Comparison of ENCODE assay signal across 10 cellular contexts in genomic region chr2:237482485-237482884, GRCh38. TPM values are rescaled to one million over a fixed set of nuclear protein-coding genes. Genes with fewer than 3 reads are reported as not detected.
DNase-seq lines count a peak whose midpoint lies in the region; ATAC-seq, FAIRE-seq and TF ChIP-seq lines count a peak whose summit lies in the region.
"Had no signal": no experiment of that assay in that cellular context is flagged by ENCODE, and none has a peak within 500 bp of the region (broad histone marks: within the 10 kb centered on the region; RNA-seq: fewer than 3 reads in every experiment).

No MANE protein-coding gene starts in this region.

- TF ChIP-seq POLR2A in gastroesophageal sphincter (IDR thresholded peaks at IDR 0.05) (no peak), prostate gland (IDR thresholded peaks at IDR 0.05) (peak; percentile 80), GM12891 (IDR thresholded peaks at IDR 0.05; ENCODE audit: low read depth, low read length) (no peak)

- no peaks in the 10 kb centered on the region for H3K36me3 Mint-ChIP-seq in activated T-cell treated with anti-CD3 and anti-CD28 coated beads, Interleukin-2, amount 50 U/mL, for 4 hours (ENCODE audit: insufficient read depth)
- H3K36me3 Mint-ChIP-seq: memory B cell had no signal

- H3K36me3 ChIP-seq in gastroesophageal sphincter = no peaks in the 10 kb centered on the region
- H3K36me3 ChIP-seq in prostate gland = no peaks in the 10 kb centered on the region

- DNase-seq in Caki2 (ENCODE audit: low read depth) (peak; percentile 54), NCI-H748 (lab: John Stamatoyannopoulos, UW; ENCODE audit: unreplicated experiment) (peak; percentile 73), prostate gland (ENCODE audit: low spot score) (peak; percentile 94), cortex of kidney (lab: John Stamatoyannopoulos, UW) (no peak), GM12891 (ENCODE audit: insufficient read length, low spot score) (no peak)
- no peak for DNase-seq in effector CD8-positive, alpha-beta T cell (lab: John Stamatoyannopoulos, UW)
- DNase-seq in activated T-cell treated with anti-CD3 and anti-CD28 coated beads, Interleukin-2, amount 50 U/mL, for 4 hours = no peak

- no peak overlapping the region for H3K4me3 Mint-ChIP-seq in activated T-cell treated with anti-CD3 and anti-CD28 coated beads, Interleukin-2, amount 50 U/mL, for 4 hours
- H3K4me3 Mint-ChIP-seq: memory B cell had no signal

- FAIRE-seq in GM12891 (lab: Jason Lieb, UNC) = no peak
- FAIRE-seq: G401.6 had no signal

- no peaks in the 10 kb centered on the region for H3K4me1 Mint-ChIP-seq in activated T-cell treated with anti-CD3 and anti-CD28 coated beads, Interleukin-2, amount 50 U/mL, for 4 hours (ENCODE audit: low read depth)
- H3K4me1 Mint-ChIP-seq: memory B cell had no signal

- H3K27me3 Mint-ChIP-seq in activated T-cell treated with anti-CD3 and anti-CD28 coated beads, Interleukin-2, amount 50 U/mL, for 4 hours (ENCODE audit: low read depth) = peaks cover 42% of the 10 kb centered on the region

- H3K4me1 ChIP-seq in gastroesophageal sphincter (peaks cover 0 to 57% (median 15%) of the 10 kb centered on the region in 3 donors), prostate gland (replicated peaks) (peaks cover 10% of the 10 kb centered on the region)

- no peak for TF ChIP-seq CTCF in gastroesophageal sphincter (IDR thresholded peaks at IDR 0.05)
- TF ChIP-seq CTCF in prostate gland (IDR thresholded peaks at IDR 0.05) = no peak

- no peak for TF ChIP-seq EP300 in gastroesophageal sphincter (IDR thresholded peaks at IDR 0.05)

- in situ Hi-C loops in Caki2 (cut with HindIII; ENCODE audit: low pct_unique_long_range_greater_than_20kb, low sequenced_read_pairs) = no loop called here

- peak; percentile 88 for ATAC-seq in gastroesophageal sphincter
- no peak for ATAC-seq in activated T-cell treated with anti-CD3 and anti-CD28 coated beads, Interleukin-2, amount 50 U/mL, for 4 hours

- intact Hi-C loops in prostate gland (cut with DNase I) = no loop called here

- 44 to 47% methylated on average over 2 to 3 of the region's 6 CpGs for whole genome bisulfite sequencing in gastroesophageal sphincter (ENCODE audit: low coverage in 1 of 2), 2 donors
- 19% methylated on average over 6 of the region's 6 CpGs for WGBS in prostate gland

- H3K9me3 Mint-ChIP-seq in activated T-cell treated with anti-CD3 and anti-CD28 coated beads, Interleukin-2, amount 50 U/mL, for 4 hours = no peaks in the 10 kb centered on the region
- H3K9me3 Mint-ChIP-seq: memory B cell had no signal

- H3K9me3 ChIP-seq in gastroesophageal sphincter (no peaks in the 10 kb centered on the region), prostate gland (no peaks in the 10 kb centered on the region)

- H3K27ac ChIP-seq in gastroesophageal sphincter (peak overlapping the region in 3 of 4 donors; percentile 37 to 65 (median 52)), prostate gland (peak overlapping the region; percentile 84 to 98)

- H3K4me3 ChIP-seq in gastroesophageal sphincter (no peak overlapping the region), prostate gland (no peak overlapping the region)

- H3K27me3 ChIP-seq in gastroesophageal sphincter (peaks cover 18% of the 10 kb centered on the region), prostate gland (replicated peaks; ENCODE audit: insufficient read depth) (no peaks in the 10 kb centered on the region)

TF ChIP-seq in GM12891, 5 proteins besides CTCF, POLR2A, EP300 and RAD21:
- no peak for TF ChIP-seq POLR2AphosphoS5 (IDR thresholded peaks at IDR 0.05; ENCODE audit: low read depth, low read length)
- no peak for TF ChIP-seq PAX5 (IDR thresholded peaks at IDR 0.05; ENCODE audit: insufficient read depth, low read length, severe bottlenecking)
- no peak for TF ChIP-seq POU2F2 (IDR thresholded peaks at IDR 0.05; ENCODE audit: low read depth, low read length)
- no peak for TF ChIP-seq TAF1 (IDR thresholded peaks at IDR 0.05; ENCODE audit: low read depth, low read length)
- TF ChIP-seq SPI1 (IDR thresholded peaks at IDR 0.05; ENCODE audit: low read depth, low read length) = no peak

RNA-seq across cellular contexts. Expression of gene MLPH, which starts 4.6 kb away (rescaled TPM):
- total RNA-seq in Caki2 (2014; rRNA removed; shearing (Covaris generic); ENCODE audit: low replicate concordance) = 27.2 and 33.8 TPM in 2 replicates
- total RNA-seq in gastroesophageal sphincter (10 to 100 TPM in 2 of 4 donors, 1 to 10 TPM in 2; 1.8 to 13.8 (median 10.8) TPM), prostate gland (100 to 1,000 TPM; 371 to 393 TPM)
- polyA plus RNA-seq in GM12891 (2012; ENCODE audit: low read depth, missing spikeins) = not detected
- total RNA-seq in activated T-cell treated with anti-CD3 and anti-CD28 coated beads, Interleukin-2, amount 50 U/mL, for 4 hours = under 1 TPM; 0.38 to 0.48 (median 0.47) TPM

Comparison
In these comparisons a context has a peak if more than half of its experiments do, and no peak if none do; other contexts are left out.
1. DNase-seq: peak in Caki2 (single experiment), NCI-H748 (single experiment) and prostate gland (single experiment); none in effector CD8-positive, alpha-beta T cell (single experiment), cortex of kidney (single experiment), GM12891 (single experiment) and activated T-cell treated with anti-CD3 and anti-CD28 coated beads, Interleukin-2, amount 50 U/mL, for 4 hours (single experiment).
2. RNA of gene MLPH, which starts 4.6 kb away (total RNA-seq): 371 to 393 TPM in prostate gland; 27.2 to 33.8 TPM in Caki2, 1.8 to 13.8 TPM in gastroesophageal sphincter and 0.38 to 0.48 TPM in activated T-cell treated with anti-CD3 and anti-CD28 coated beads, Interleukin-2, amount 50 U/mL, for 4 hours; every median in the first group is over 10 times any median in the second.